In the genomic region with DNA sequence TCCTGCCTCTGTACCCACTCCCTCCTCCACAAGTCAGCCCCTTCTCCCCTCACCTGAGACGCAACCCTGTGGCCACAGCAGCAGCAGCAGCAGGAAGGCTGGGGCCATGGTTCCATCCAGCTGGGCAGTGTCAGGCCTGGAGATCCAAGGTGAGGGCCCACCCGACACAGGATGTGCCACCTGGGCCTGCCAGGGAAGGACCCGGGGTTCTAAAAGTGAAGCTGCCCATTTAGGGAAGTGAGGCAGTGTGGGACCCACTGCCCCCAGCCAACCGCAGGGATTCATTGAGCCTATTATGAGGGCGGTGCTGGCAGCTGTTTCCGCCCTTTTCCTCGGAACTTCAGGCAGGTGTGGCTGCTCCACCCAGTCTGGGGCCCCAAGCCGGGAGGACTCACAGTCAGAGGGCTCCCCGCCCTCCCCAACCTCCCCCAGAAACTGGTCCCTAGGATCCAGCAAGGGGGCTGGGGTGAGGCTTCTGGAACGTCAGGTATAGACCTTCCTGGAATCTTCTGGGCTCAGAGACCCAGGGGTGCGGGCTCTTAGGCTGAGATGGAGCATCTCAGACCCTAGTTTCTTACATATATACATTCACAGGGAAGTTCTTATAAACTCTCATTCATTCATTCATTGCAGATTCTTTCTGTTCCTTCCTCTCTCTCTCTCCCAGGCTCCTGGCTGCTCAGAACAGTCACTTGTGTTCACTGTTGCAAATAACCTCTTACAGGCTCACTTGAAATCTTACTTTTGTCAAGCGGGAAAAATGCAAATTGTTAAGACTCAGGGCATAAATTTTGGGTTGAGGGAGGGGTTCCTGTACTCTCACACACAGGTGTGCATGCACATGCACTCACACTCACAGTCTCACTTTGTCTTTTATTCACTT, we compare ENCODE assay signal across 2 cellular contexts.
TF ChIP-seq lines count a peak whose summit lies in the region.

A gene with protein sequence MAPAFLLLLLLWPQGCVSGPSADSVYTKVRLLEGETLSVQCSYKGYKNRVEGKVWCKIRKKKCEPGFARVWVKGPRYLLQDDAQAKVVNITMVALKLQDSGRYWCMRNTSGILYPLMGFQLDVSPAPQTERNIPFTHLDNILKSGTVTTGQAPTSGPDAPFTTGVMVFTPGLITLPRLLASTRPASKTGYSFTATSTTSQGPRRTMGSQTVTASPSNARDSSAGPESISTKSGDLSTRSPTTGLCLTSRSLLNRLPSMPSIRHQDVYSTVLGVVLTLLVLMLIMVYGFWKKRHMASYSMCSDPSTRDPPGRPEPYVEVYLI (minus strand): TSS at position 249 of the 883 bp plus-strand sequence. CDS start 141 bp downstream, at position 108.

TF ChIP-seq in GM23338, 12 proteins besides CTCF, POLR2A, EP300 and RAD21 (continued from another document and continues in another):
- TF ChIP-seq, protein P1, sequence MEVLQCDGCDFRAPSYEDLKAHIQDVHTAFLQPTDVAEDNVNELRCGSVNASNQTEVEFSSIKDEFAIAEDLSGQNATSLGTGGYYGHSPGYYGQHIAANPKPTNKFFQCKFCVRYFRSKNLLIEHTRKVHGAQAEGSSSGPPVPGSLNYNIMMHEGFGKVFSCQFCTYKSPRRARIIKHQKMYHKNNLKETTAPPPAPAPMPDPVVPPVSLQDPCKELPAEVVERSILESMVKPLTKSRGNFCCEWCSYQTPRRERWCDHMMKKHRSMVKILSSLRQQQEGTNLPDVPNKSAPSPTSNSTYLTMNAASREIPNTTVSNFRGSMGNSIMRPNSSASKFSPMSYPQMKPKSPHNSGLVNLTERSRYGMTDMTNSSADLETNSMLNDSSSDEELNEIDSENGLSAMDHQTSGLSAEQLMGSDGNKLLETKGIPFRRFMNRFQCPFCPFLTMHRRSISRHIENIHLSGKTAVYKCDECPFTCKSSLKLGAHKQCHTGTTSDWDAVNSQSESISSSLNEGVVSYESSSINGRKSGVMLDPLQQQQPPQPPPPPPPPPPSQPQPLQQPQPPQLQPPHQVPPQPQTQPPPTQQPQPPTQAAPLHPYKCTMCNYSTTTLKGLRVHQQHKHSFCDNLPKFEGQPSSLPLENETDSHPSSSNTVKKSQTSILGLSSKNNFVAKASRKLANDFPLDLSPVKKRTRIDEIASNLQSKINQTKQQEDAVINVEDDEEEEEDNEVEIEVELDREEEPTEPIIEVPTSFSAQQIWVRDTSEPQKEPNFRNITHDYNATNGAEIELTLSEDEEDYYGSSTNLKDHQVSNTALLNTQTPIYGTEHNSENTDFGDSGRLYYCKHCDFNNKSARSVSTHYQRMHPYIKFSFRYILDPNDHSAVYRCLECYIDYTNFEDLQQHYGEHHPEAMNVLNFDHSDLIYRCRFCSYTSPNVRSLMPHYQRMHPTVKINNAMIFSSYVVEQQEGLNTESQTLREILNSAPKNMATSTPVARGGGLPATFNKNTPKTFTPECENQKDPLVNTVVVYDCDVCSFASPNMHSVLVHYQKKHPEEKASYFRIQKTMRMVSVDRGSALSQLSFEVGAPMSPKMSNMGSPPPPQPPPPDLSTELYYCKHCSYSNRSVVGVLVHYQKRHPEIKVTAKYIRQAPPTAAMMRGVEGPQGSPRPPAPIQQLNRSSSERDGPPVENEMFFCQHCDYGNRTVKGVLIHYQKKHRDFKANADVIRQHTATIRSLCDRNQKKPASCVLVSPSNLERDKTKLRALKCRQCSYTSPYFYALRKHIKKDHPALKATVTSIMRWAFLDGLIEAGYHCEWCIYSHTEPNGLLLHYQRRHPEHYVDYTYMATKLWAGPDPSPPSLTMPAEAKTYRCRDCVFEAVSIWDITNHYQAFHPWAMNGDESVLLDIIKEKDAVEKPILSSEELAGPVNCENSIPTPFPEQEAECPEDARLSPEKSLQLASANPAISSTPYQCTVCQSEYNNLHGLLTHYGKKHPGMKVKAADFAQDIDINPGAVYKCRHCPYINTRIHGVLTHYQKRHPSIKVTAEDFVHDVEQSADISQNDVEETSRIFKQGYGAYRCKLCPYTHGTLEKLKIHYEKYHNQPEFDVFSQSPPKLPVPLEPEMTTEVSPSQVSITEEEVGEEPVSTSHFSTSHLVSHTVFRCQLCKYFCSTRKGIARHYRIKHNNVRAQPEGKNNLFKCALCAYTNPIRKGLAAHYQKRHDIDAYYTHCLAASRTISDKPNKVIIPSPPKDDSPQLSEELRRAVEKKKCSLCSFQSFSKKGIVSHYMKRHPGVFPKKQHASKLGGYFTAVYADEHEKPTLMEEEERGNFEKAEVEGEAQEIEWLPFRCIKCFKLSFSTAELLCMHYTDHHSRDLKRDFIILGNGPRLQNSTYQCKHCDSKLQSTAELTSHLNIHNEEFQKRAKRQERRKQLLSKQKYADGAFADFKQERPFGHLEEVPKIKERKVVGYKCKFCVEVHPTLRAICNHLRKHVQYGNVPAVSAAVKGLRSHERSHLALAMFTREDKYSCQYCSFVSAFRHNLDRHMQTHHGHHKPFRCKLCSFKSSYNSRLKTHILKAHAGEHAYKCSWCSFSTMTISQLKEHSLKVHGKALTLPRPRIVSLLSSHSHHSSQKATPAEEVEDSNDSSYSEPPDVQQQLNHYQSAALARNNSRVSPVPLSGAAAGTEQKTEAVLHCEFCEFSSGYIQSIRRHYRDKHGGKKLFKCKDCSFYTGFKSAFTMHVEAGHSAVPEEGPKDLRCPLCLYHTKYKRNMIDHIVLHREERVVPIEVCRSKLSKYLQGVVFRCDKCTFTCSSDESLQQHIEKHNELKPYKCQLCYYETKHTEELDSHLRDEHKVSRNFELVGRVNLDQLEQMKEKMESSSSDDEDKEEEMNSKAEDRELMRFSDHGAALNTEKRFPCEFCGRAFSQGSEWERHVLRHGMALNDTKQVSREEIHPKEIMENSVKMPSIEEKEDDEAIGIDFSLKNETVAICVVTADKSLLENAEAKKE (CRISPR knock-in tag; IDR thresholded peaks at IDR 0.05) = no peak
- TF ChIP-seq, protein P2, sequence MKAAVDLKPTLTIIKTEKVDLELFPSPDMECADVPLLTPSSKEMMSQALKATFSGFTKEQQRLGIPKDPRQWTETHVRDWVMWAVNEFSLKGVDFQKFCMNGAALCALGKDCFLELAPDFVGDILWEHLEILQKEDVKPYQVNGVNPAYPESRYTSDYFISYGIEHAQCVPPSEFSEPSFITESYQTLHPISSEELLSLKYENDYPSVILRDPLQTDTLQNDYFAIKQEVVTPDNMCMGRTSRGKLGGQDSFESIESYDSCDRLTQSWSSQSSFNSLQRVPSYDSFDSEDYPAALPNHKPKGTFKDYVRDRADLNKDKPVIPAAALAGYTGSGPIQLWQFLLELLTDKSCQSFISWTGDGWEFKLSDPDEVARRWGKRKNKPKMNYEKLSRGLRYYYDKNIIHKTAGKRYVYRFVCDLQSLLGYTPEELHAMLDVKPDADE (IDR thresholded peaks at IDR 0.05) = no peak
- no peak for TF ChIP-seq JUNB (IDR thresholded peaks at IDR 0.05; ENCODE audit: unreplicated experiment)
- TF ChIP-seq, protein P3, sequence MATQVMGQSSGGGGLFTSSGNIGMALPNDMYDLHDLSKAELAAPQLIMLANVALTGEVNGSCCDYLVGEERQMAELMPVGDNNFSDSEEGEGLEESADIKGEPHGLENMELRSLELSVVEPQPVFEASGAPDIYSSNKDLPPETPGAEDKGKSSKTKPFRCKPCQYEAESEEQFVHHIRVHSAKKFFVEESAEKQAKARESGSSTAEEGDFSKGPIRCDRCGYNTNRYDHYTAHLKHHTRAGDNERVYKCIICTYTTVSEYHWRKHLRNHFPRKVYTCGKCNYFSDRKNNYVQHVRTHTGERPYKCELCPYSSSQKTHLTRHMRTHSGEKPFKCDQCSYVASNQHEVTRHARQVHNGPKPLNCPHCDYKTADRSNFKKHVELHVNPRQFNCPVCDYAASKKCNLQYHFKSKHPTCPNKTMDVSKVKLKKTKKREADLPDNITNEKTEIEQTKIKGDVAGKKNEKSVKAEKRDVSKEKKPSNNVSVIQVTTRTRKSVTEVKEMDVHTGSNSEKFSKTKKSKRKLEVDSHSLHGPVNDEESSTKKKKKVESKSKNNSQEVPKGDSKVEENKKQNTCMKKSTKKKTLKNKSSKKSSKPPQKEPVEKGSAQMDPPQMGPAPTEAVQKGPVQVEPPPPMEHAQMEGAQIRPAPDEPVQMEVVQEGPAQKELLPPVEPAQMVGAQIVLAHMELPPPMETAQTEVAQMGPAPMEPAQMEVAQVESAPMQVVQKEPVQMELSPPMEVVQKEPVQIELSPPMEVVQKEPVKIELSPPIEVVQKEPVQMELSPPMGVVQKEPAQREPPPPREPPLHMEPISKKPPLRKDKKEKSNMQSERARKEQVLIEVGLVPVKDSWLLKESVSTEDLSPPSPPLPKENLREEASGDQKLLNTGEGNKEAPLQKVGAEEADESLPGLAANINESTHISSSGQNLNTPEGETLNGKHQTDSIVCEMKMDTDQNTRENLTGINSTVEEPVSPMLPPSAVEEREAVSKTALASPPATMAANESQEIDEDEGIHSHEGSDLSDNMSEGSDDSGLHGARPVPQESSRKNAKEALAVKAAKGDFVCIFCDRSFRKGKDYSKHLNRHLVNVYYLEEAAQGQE (IDR thresholded peaks at IDR 0.05; ENCODE audit: unreplicated experiment) = no peak

TF ChIP-seq in WTC11, 78 proteins besides CTCF, POLR2A, EP300 and RAD21 (continued from another document):
- TF ChIP-seq USF2 (CRISPR knock-in tag; IDR thresholded peaks at IDR 0.05) (no peak), NR3C1 (CRISPR knock-in tag; conservative IDR thresholded peaks at IDR 0.05; ENCODE audit: low read depth) (no peak), ZNF263 (CRISPR knock-in tag; IDR thresholded peaks at IDR 0.05; ENCODE audit: low read depth) (no peak)
